In genomic region chr16:30041841-30042240, GRCh38 we compare ENCODE assay signal across 9 cellular contexts. TPM values are rescaled to one million over a fixed set of nuclear protein-coding genes. Genes with fewer than 3 reads are reported as not detected.
DNase-seq lines count a peak whose midpoint lies in the region; ATAC-seq, FAIRE-seq and TF ChIP-seq lines count a peak whose summit lies in the region.
"Had no signal": no experiment of that assay in that cellular context is flagged by ENCODE, and none has a peak within 500 bp of the region (broad histone marks: within the 10 kb centered on the region; RNA-seq: fewer than 3 reads in every experiment).

No MANE protein-coding gene starts in this region.

- peak; percentile 44 for TF ChIP-seq CTCF in BJ (IDR thresholded peaks at IDR 0.05; ENCODE audit: insufficient read depth, low read depth, low read length)
- TF ChIP-seq CTCF in HFF-Myc (IDR thresholded peaks at IDR 0.05; ENCODE audit: low read depth, low read length, missing control alignments): peak; percentile 34
- TF ChIP-seq CTCF in K562 (IDR thresholded peaks at IDR 0.05 in 2 of 3, conservative IDR thresholded peaks at IDR 0.05 in 1 of 3; ENCODE audit: insufficient read depth in 2 of 3, low read depth in 1 of 3, low read length in 3 of 3): peak in 2 of 3 experiments; percentile 51 to 76; a peak in 5 of 6 replicates

- ATAC-seq in K562: no peak
- ATAC-seq in GM21825 (IDR thresholded peaks at IDR 0.05; ENCODE audit: unreplicated experiment): no peak
- no peak for ATAC-seq in GM21360 (IDR thresholded peaks at IDR 0.05; ENCODE audit: unreplicated experiment)

- FAIRE-seq in K562 (lab: Jason Lieb, UNC): peak; percentile 57
- FAIRE-seq: frontal cortex had no signal

- no peak overlapping the region for H3K4me2 ChIP-seq in K562 (ENCODE audit: insufficient read depth, low read length)

- no peak overlapping the region for H2AFZ ChIP-seq in K562 (ENCODE audit: low read depth, low read length)

- intact Hi-C loops in K562 (cut with micrococcal nuclease): no loop called here

- H3K9me1 ChIP-seq in K562 (ENCODE audit: control insufficient read depth, insufficient read depth, low read length): no peaks in the 10 kb centered on the region

- in situ Hi-C loops in K562 (cut with MboI): no loop called here

- H3K36me3 ChIP-seq in BJ (ENCODE audit: control insufficient read depth, insufficient read depth, low read length) (no peaks in the 10 kb centered on the region), K562 (ENCODE audit: control insufficient read depth, insufficient read depth, low read length) (no peaks in the 10 kb centered on the region)

- H3K9me3 ChIP-seq in K562 (replicated peaks; ENCODE audit: control insufficient read depth, insufficient read depth, low read depth, low read length): no peaks in the 10 kb centered on the region

- peaks cover 0 to 5% of the 10 kb centered on the region in 2 experiments; a peak in 3 of 5 replicates for H3K4me1 ChIP-seq in K562 (replicated peaks in 1 of 2; ENCODE audit: control insufficient read depth in 2 of 2, insufficient read depth in 2 of 2, low read length in 2 of 2)

- H3K9ac ChIP-seq in K562 (ENCODE audit: insufficient read depth in 1 of 2, low read depth in 2 of 2, low read length in 2 of 2): no peak overlapping the region

- no peak for TF ChIP-seq POLR2A in K562 (conservative IDR thresholded peaks at IDR 0.05)

- no peaks in the 10 kb centered on the region for H4K20me1 ChIP-seq in K562 (replicated peaks; ENCODE audit: control insufficient read depth, insufficient read depth, low read length)

- peak; percentile 57 to 58 for TF ChIP-seq RAD21 in K562 (CRISPR knock-in tag; conservative IDR thresholded peaks at IDR 0.05 in 1 of 2, IDR thresholded peaks at IDR 0.05 in 1 of 2)

- H3K79me2 ChIP-seq in K562 (ENCODE audit: control insufficient read depth, insufficient read depth, low read length): no peaks in the 10 kb centered on the region

- WGBS in K562 (ENCODE audit: insufficient coverage, low coverage, missing lambda C conversion rate): 0% methylated on average over 5 of the region's 5 CpGs

- CTCF ChIA-PET in BJ (lab: Yijun Ruan, JAX): interaction anchor here (1.0 to 5.8 kb wide), 6 partner anchors 9 to 50 kb away, joined by 3 to 46 read pairs (median 4); partner anchors contain the start of genes C16orf92, TBX6 and TLCD3B
- CTCF ChIA-PET in K562 (lab: Yijun Ruan, JAX; ENCODE audit: low intra/inter-chr PET ratio): interaction anchor here (0.6 to 0.7 kb wide), 2 partner anchors 98 to 652 kb away, joined by 3 read pairs; no protein-coding TSS in a partner anchor

- BruUV-seq in K562 (replicated peaks; lab: Mats Ljungman, UMichigan): no TSS peak

- H3K27me3 ChIP-seq in BJ (ENCODE audit: control insufficient read depth, insufficient read depth, low read length) (no peaks in the 10 kb centered on the region; the same call in 1 of the 2 replicates), K562 (ENCODE audit: control insufficient read depth in 2 of 2, insufficient read depth in 2 of 2, low read length in 2 of 2) (peaks cover 0 to 8% of the 10 kb centered on the region in 2 experiments; a peak in 2 of 5 replicates)

- H3K27ac ChIP-seq in K562 (ENCODE audit: extremely low read depth, low read depth, low read length): no peak overlapping the region

- H3K4me3 ChIP-seq in BJ (ENCODE audit: low read depth, low read length): no peak overlapping the region
- no peak overlapping the region for H3K4me3 ChIP-seq in HFF-Myc (replicated peaks; ENCODE audit: low read depth, low read length)
- no peak overlapping the region for H3K4me3 ChIP-seq in K562

- POLR2A ChIA-PET in BJ (lab: Charles Lee) (no interaction called here), K562 (lab: Yijun Ruan, JAX) (interaction anchor here (1.1 kb wide), 1 partner anchor 11 kb away, joined by 3 read pairs; a partner anchor contains a TSS)

- no peak for DNase-seq in BJ (ENCODE audit: low read depth)
- DNase-seq in HFF-Myc (ENCODE audit: extremely low read depth, low read depth): no peak
- DNase-seq in K562 (ENCODE audit: extremely low read depth in 1 of 4, low spot score in 3 of 4): peak in 1 of 4 experiments; percentile 44
- peak; percentile 55 to 64 for DNase-seq in lung microvascular endothelial cell (ENCODE audit: low read depth in 2 of 2)
- DNase-seq in H4 (ENCODE audit: low spot score): no peak
- no peak for DNase-seq in DMS114 treated with DMSO at 0.1 percent for 48 hours (lab: John Stamatoyannopoulos, UW; ENCODE audit: unreplicated experiment)

- TF ChIP-seq EP300 in K562 (IDR thresholded peaks at IDR 0.05; ENCODE audit: low read length): no peak

RNA-seq across cellular contexts. Expression of gene TLCD3B, which starts 10.8 kb away (rescaled TPM):
- polyA plus RNA-seq in BJ (2011; rRNA removed): 0.06 and 0.13 TPM in 2 replicates
- not detected in 2 replicates for polyA minus RNA-seq in BJ (2011; rRNA and poly(A)+ RNA removed)
- 0.35 and 1.1 TPM in 2 replicates for total RNA-seq in K562 (2011; cell fraction: chromatin; rRNA removed; ENCODE audit: low replicate concordance)
- total RNA-seq in K562 (2011; cell fraction: nucleolus; rRNA removed): 0.67 and 0.92 TPM in 2 replicates
- 0.66 and 0.76 TPM in 2 replicates for total RNA-seq in K562 (2011; cell fraction: nucleoplasm; rRNA removed)
- 0.08 and 0.23 TPM in 2 replicates for total RNA-seq in K562 (2014; rRNA removed)
- total RNA-seq in K562 (2014; rRNA removed; fragmentation: Illumina TruSeq; extraction: Trizol): not detected in 2 replicates
- 0.19 TPM in 1 of 2 replicates, not detected in the other for total RNA-seq in K562 (2015; rRNA removed; fragmentation: Illumina TruSeq; extraction: Trizol)
- 0.20 and 0.22 TPM in 2 replicates for total RNA-seq in K562 (2021)
- polyA plus RNA-seq in K562 (2011; rRNA removed): 0.10 and 0.84 TPM in 2 replicates
- 0.30 and 0.63 TPM in 2 replicates for polyA plus RNA-seq in K562 (2011; cell fraction: cytosol; rRNA removed)
- 1.3 and 1.8 TPM in 2 replicates for polyA plus RNA-seq in K562 (2011; cell fraction: nucleus; rRNA removed)
- polyA plus RNA-seq in K562 (2012): 0.40 and 1.6 TPM in 2 replicates
- 0.47 and 0.52 TPM in 2 replicates for polyA plus RNA-seq in K562 (2014; fragmentation: Illumina TruSeq; extraction: Trizol)
- polyA plus RNA-seq in K562 (2014; fragmentation: Nextera tagmentation; extraction: Ambion mirVana): not detected
- polyA plus RNA-seq in K562 (2014; rRNA removed): 0.24 and 0.43 TPM in 2 replicates
- polyA minus RNA-seq in K562 (2011; rRNA and poly(A)+ RNA removed): 0.33 TPM in 1 of 2 replicates, not detected in the other
- not detected in 2 replicates for polyA minus RNA-seq in K562 (2011; cell fraction: cytosol; rRNA and poly(A)+ RNA removed)
- polyA minus RNA-seq in K562 (2011; cell fraction: nucleus; rRNA and poly(A)+ RNA removed): 0.13 and 0.22 TPM in 2 replicates
- total RNA-seq in lung microvascular endothelial cell: not detected in 2 replicates
- total RNA-seq in H4 (2014; rRNA removed; shearing (Covaris generic)): 0.04 TPM in 1 of 2 replicates, not detected in the other

RNA-seq across cellular contexts. Expression of gene C16orf92, which starts 18.8 kb away (rescaled TPM):
- not detected in 2 replicates for polyA plus RNA-seq in BJ (2011; rRNA removed)
- not detected in 2 replicates for polyA minus RNA-seq in BJ (2011; rRNA and poly(A)+ RNA removed)
- total RNA-seq in K562 (2011; cell fraction: chromatin; rRNA removed; ENCODE audit: low replicate concordance): not detected in 2 replicates
- not detected in 2 replicates for total RNA-seq in K562 (2011; cell fraction: nucleolus; rRNA removed)
- total RNA-seq in K562 (2011; cell fraction: nucleoplasm; rRNA removed): not detected in 2 replicates
- not detected in 2 replicates for total RNA-seq in K562 (2014; rRNA removed)
- not detected in 2 replicates for total RNA-seq in K562 (2014; rRNA removed; fragmentation: Illumina TruSeq; extraction: Trizol)
- total RNA-seq in K562 (2015; rRNA removed; fragmentation: Illumina TruSeq; extraction: Trizol): not detected in 2 replicates
- not detected in 2 replicates for total RNA-seq in K562 (2021)
- not detected in 2 replicates for polyA plus RNA-seq in K562 (2011; rRNA removed)
- not detected in 2 replicates for polyA plus RNA-seq in K562 (2011; cell fraction: cytosol; rRNA removed)
- not detected in 2 replicates for polyA plus RNA-seq in K562 (2011; cell fraction: nucleus; rRNA removed)
- not detected in 2 replicates for polyA plus RNA-seq in K562 (2012)
- polyA plus RNA-seq in K562 (2014; fragmentation: Illumina TruSeq; extraction: Trizol): not detected in 2 replicates
- polyA plus RNA-seq in K562 (2014; fragmentation: Nextera tagmentation; extraction: Ambion mirVana): not detected
- polyA plus RNA-seq in K562 (2014; rRNA removed): not detected in 2 replicates
- not detected in 2 replicates for polyA minus RNA-seq in K562 (2011; rRNA and poly(A)+ RNA removed)
- not detected in 2 replicates for polyA minus RNA-seq in K562 (2011; cell fraction: cytosol; rRNA and poly(A)+ RNA removed)
- polyA minus RNA-seq in K562 (2011; cell fraction: nucleus; rRNA and poly(A)+ RNA removed): not detected in 2 replicates
- not detected in 2 replicates for total RNA-seq in lung microvascular endothelial cell
- total RNA-seq in H4 (2014; rRNA removed; shearing (Covaris generic)): not detected in 2 replicates
- total RNA-seq: frontal cortex had no signal

RNA-seq across cellular contexts. Expression of gene ALDOA, which starts 23.7 kb away (rescaled TPM):
- 754 and 1,788 TPM in 2 replicates for polyA plus RNA-seq in BJ (2011; rRNA removed)
- 1,262 and 1,289 TPM in 2 replicates for polyA minus RNA-seq in BJ (2011; rRNA and poly(A)+ RNA removed)
- 353 and 782 TPM in 2 replicates for total RNA-seq in K562 (2011; cell fraction: chromatin; rRNA removed; ENCODE audit: low replicate concordance)
- total RNA-seq in K562 (2011; cell fraction: nucleolus; rRNA removed): 1,073 and 1,081 TPM in 2 replicates
- total RNA-seq in K562 (2011; cell fraction: nucleoplasm; rRNA removed): 670 and 734 TPM in 2 replicates
- total RNA-seq in K562 (2014; rRNA removed): 1,524 and 2,127 TPM in 2 replicates
- total RNA-seq in K562 (2014; rRNA removed; fragmentation: Illumina TruSeq; extraction: Trizol): 349 and 485 TPM in 2 replicates
- total RNA-seq in K562 (2015; rRNA removed; fragmentation: Illumina TruSeq; extraction: Trizol): 1,293 TPM in 2 replicates
- total RNA-seq in K562 (2021): 2,182 and 2,224 TPM in 2 replicates
- polyA plus RNA-seq in K562 (2011; rRNA removed): 1,608 and 2,690 TPM in 2 replicates
- 3,531 and 4,006 TPM in 2 replicates for polyA plus RNA-seq in K562 (2011; cell fraction: cytosol; rRNA removed)
- polyA plus RNA-seq in K562 (2011; cell fraction: nucleus; rRNA removed): 1,789 and 1,816 TPM in 2 replicates
- 2,117 and 3,116 TPM in 2 replicates for polyA plus RNA-seq in K562 (2012)
- polyA plus RNA-seq in K562 (2014; fragmentation: Illumina TruSeq; extraction: Trizol): 1,472 and 2,010 TPM in 2 replicates
- 100 to 1,000 TPM; 311 to 650 TPM for polyA plus RNA-seq in K562 (2014; fragmentation: Nextera tagmentation; extraction: Ambion mirVana)
- 1,079 and 1,272 TPM in 2 replicates for polyA plus RNA-seq in K562 (2014; rRNA removed)
- 1,182 and 1,195 TPM in 2 replicates for polyA minus RNA-seq in K562 (2011; rRNA and poly(A)+ RNA removed)
- 2,149 and 3,513 TPM in 2 replicates for polyA minus RNA-seq in K562 (2011; cell fraction: cytosol; rRNA and poly(A)+ RNA removed)
- 407 and 747 TPM in 2 replicates for polyA minus RNA-seq in K562 (2011; cell fraction: nucleus; rRNA and poly(A)+ RNA removed)
- 319 and 337 TPM in 2 replicates for total RNA-seq in lung microvascular endothelial cell
- 1,896 and 1,920 TPM in 2 replicates for total RNA-seq in H4 (2014; rRNA removed; shearing (Covaris generic))

RNA-seq across cellular contexts. Expression of gene DOC2A, which starts 31.0 kb away (rescaled TPM):
- 0.26 and 0.64 TPM in 2 replicates for polyA plus RNA-seq in BJ (2011; rRNA removed)
- polyA minus RNA-seq in BJ (2011; rRNA and poly(A)+ RNA removed): not detected in 2 replicates
- total RNA-seq in K562 (2011; cell fraction: chromatin; rRNA removed; ENCODE audit: low replicate concordance): 1.4 and 2.0 TPM in 2 replicates
- 0.79 and 1.2 TPM in 2 replicates for total RNA-seq in K562 (2011; cell fraction: nucleolus; rRNA removed)
- 0.44 and 0.99 TPM in 2 replicates for total RNA-seq in K562 (2011; cell fraction: nucleoplasm; rRNA removed)
- total RNA-seq in K562 (2014; rRNA removed): not detected in 2 replicates
- 0.07 and 0.22 TPM in 2 replicates for total RNA-seq in K562 (2014; rRNA removed; fragmentation: Illumina TruSeq; extraction: Trizol)
- total RNA-seq in K562 (2015; rRNA removed; fragmentation: Illumina TruSeq; extraction: Trizol): 0.11 and 0.29 TPM in 2 replicates
- 0.38 and 0.47 TPM in 2 replicates for total RNA-seq in K562 (2021)
- 0.31 and 0.79 TPM in 2 replicates for polyA plus RNA-seq in K562 (2011; rRNA removed)
- 0.55 and 1.5 TPM in 2 replicates for polyA plus RNA-seq in K562 (2011; cell fraction: cytosol; rRNA removed)
- polyA plus RNA-seq in K562 (2011; cell fraction: nucleus; rRNA removed): 3.4 and 4.3 TPM in 2 replicates
- 0.70 and 0.80 TPM in 2 replicates for polyA plus RNA-seq in K562 (2012)
- 0.21 and 0.27 TPM in 2 replicates for polyA plus RNA-seq in K562 (2014; fragmentation: Illumina TruSeq; extraction: Trizol)
- under 1 TPM; 0.03 to 0.23 TPM for polyA plus RNA-seq in K562 (2014; fragmentation: Nextera tagmentation; extraction: Ambion mirVana)
- 0.36 and 2.6 TPM in 2 replicates for polyA plus RNA-seq in K562 (2014; rRNA removed)
- 0.51 TPM in 1 of 2 replicates, not detected in the other for polyA minus RNA-seq in K562 (2011; rRNA and poly(A)+ RNA removed)
- polyA minus RNA-seq in K562 (2011; cell fraction: cytosol; rRNA and poly(A)+ RNA removed): not detected in 2 replicates
- 0.13 and 0.67 TPM in 2 replicates for polyA minus RNA-seq in K562 (2011; cell fraction: nucleus; rRNA and poly(A)+ RNA removed)
- under 0.01 and 0.20 TPM in 2 replicates for total RNA-seq in lung microvascular endothelial cell
- total RNA-seq in H4 (2014; rRNA removed; shearing (Covaris generic)): 0.12 TPM in 1 of 2 replicates, not detected in the other

RNA-seq across cellular contexts. Expression of gene PPP4C, which starts 34.0 kb away (rescaled TPM):
- polyA plus RNA-seq in BJ (2011; rRNA removed): 143 and 209 TPM in 2 replicates
- 281 and 476 TPM in 2 replicates for polyA minus RNA-seq in BJ (2011; rRNA and poly(A)+ RNA removed)
- total RNA-seq in K562 (2011; cell fraction: chromatin; rRNA removed; ENCODE audit: low replicate concordance): 46.3 and 109 TPM in 2 replicates
- 90.3 and 97.7 TPM in 2 replicates for total RNA-seq in K562 (2011; cell fraction: nucleolus; rRNA removed)
- 76.9 and 90.5 TPM in 2 replicates for total RNA-seq in K562 (2011; cell fraction: nucleoplasm; rRNA removed)
- 131 and 171 TPM in 2 replicates for total RNA-seq in K562 (2014; rRNA removed)
- total RNA-seq in K562 (2014; rRNA removed; fragmentation: Illumina TruSeq; extraction: Trizol): 38.9 and 59.9 TPM in 2 replicates
- 107 and 115 TPM in 2 replicates for total RNA-seq in K562 (2015; rRNA removed; fragmentation: Illumina TruSeq; extraction: Trizol)
- total RNA-seq in K562 (2021): 158 TPM in 2 replicates
- 153 and 187 TPM in 2 replicates for polyA plus RNA-seq in K562 (2011; rRNA removed)
- polyA plus RNA-seq in K562 (2011; cell fraction: cytosol; rRNA removed): 311 and 402 TPM in 2 replicates
- polyA plus RNA-seq in K562 (2011; cell fraction: nucleus; rRNA removed): 149 and 168 TPM in 2 replicates
- 161 and 166 TPM in 2 replicates for polyA plus RNA-seq in K562 (2012)
- polyA plus RNA-seq in K562 (2014; fragmentation: Illumina TruSeq; extraction: Trizol): 138 and 157 TPM in 2 replicates
- polyA plus RNA-seq in K562 (2014; fragmentation: Nextera tagmentation; extraction: Ambion mirVana): 10 to 100 TPM in 1 of 2 experiments, 1 to 10 TPM in 1; 3.5 to 10.7 TPM
- polyA plus RNA-seq in K562 (2014; rRNA removed): 183 TPM in 2 replicates
- polyA minus RNA-seq in K562 (2011; rRNA and poly(A)+ RNA removed): 162 and 295 TPM in 2 replicates
- polyA minus RNA-seq in K562 (2011; cell fraction: cytosol; rRNA and poly(A)+ RNA removed): 136 and 139 TPM in 2 replicates
- polyA minus RNA-seq in K562 (2011; cell fraction: nucleus; rRNA and poly(A)+ RNA removed): 23.2 and 36.2 TPM in 2 replicates
- total RNA-seq in lung microvascular endothelial cell: 174 and 199 TPM in 2 replicates
- 117 and 139 TPM in 2 replicates for total RNA-seq in H4 (2014; rRNA removed; shearing (Covaris generic))

Comparison
In these comparisons a context has a peak if more than half of its experiments do, and no peak if none do; other contexts are left out.
1. DNase-seq: peak in lung microvascular endothelial cell (2 of 2); none in BJ (single experiment), HFF-Myc (single experiment), H4 (single experiment) and DMS114 treated with DMSO at 0.1 percent for 48 hours (single experiment).
2. Peak in every context shown above with its lines, with median percentiles within 50 percentile points of each other: CTCF ChIP-seq.